In genomic region chr1:65581120-65581519, GRCh38 we compare ENCODE assay signal across 17 cellular contexts.
DNase-seq lines count a peak whose midpoint lies in the region; ATAC-seq, FAIRE-seq and TF ChIP-seq lines count a peak whose summit lies in the region.
"Had no signal": no experiment of that assay in that cellular context is flagged by ENCODE, and none has a peak within 500 bp of the region (broad histone marks: within the 10 kb centered on the region; RNA-seq: fewer than 3 reads in every experiment).

No MANE protein-coding gene starts in this region.

- 0 out of 2 replicates have a peak, but pooled peaks have one; percentile 13 for TF ChIP-seq RAD21 in HepG2 (CRISPR knock-in tag; IDR thresholded peaks at IDR 0.05)

- H3K4me1 ChIP-seq in HepG2 (ENCODE audit: insufficient read depth, low read length), result 0 out of 2 replicates have a peak, but pooled peaks cover 6% of the 10 kb centered on the region
- H3K4me1 ChIP-seq in vagina, result no peaks in the 10 kb centered on the region
- H3K4me1 ChIP-seq in MM.1S (ENCODE audit: low read length), result no peaks in the 10 kb centered on the region
- H3K4me1 ChIP-seq: ascending aorta; BLaER1 treated with 17β-estradiol and CSF1 and Interleukin-3, amounts not matched to agents 10 nM and 100 nM; HAP-1; prostate gland had no signal

- intact Hi-C loops in HepG2 (cut with micrococcal nuclease; ENCODE audit: unreplicated experiment) (loop anchor here (1.0 kb wide), 1 partner anchor 150 kb away; no protein-coding TSS in a partner anchor), vagina (cut with DNase I) (no loop called here)

- no peak overlapping the region for H3K27ac ChIP-seq in HepG2 (ENCODE audit: extremely low read length, insufficient read depth, low read length)
- H3K27ac ChIP-seq in vagina, result no peak overlapping the region
- H3K27ac ChIP-seq in MM.1S (ENCODE audit: low read length), result no peak overlapping the region
- H3K27ac ChIP-seq: ascending aorta; BLaER1 treated with 17β-estradiol and CSF1 and Interleukin-3, amounts not matched to agents 10 nM and 100 nM; epithelial cell of prostate; prostate gland had no signal

- H3K4me3 Mint-ChIP-seq in HFFc6, result no peak overlapping the region

- peaks cover 25% of the 10 kb centered on the region for H3K36me3 Mint-ChIP-seq in HFFc6 (ENCODE audit: low read depth)

- peak; percentile 48 for TF ChIP-seq CTCF in AG10803 (conservative IDR thresholded peaks at IDR 0.05; ENCODE audit: low read length)
- peak; percentile 59 for TF ChIP-seq CTCF in HFFc6 (IDR thresholded peaks at IDR 0.05)
- peak; percentile 55 for TF ChIP-seq CTCF in choroid plexus epithelial cell (conservative IDR thresholded peaks at IDR 0.05; ENCODE audit: low read depth, low read length)
- peak; percentile 63 for TF ChIP-seq CTCF in HepG2 (CRISPR knock-in tag; IDR thresholded peaks at IDR 0.05)
- TF ChIP-seq CTCF in vagina (IDR thresholded peaks at IDR 0.05), result no peak
- TF ChIP-seq CTCF in MM.1S (IDR thresholded peaks at IDR 0.05; ENCODE audit: low read length), result no peak

- no peaks in the 10 kb centered on the region for H3K27me3 ChIP-seq in HepG2 (ENCODE audit: control insufficient read depth in 1 of 2, insufficient read depth in 2 of 2, low read length in 2 of 2)
- H3K27me3 ChIP-seq in vagina, result no peaks in the 10 kb centered on the region
- no peaks in the 10 kb centered on the region for H3K27me3 ChIP-seq in MM.1S (replicated peaks; ENCODE audit: insufficient read depth, low read length)
- H3K27me3 ChIP-seq: ascending aorta; BLaER1 treated with 17β-estradiol and CSF1 and Interleukin-3, amounts not matched to agents 10 nM and 100 nM had no signal

- H3K27me3 Mint-ChIP-seq in HFFc6 (ENCODE audit: insufficient read depth), result no peaks in the 10 kb centered on the region

- no TSS peak for BruUV-seq in HepG2 (replicated peaks; lab: Mats Ljungman, UMichigan)

- in situ Hi-C loops in HepG2 (cut with HindIII; ENCODE audit: extremely low pct_ligation_motif_present, low pct_unique_long_range_greater_than_20kb), result no loop called here

- H3K9ac ChIP-seq in HepG2 (ENCODE audit: insufficient read depth, low read depth, low read length) (no peak overlapping the region), MM.1S (ENCODE audit: low read length) (no peak overlapping the region)
- H3K9ac ChIP-seq: BLaER1 treated with 17β-estradiol and CSF1 and Interleukin-3, amounts not matched to agents 10 nM and 100 nM had no signal

- TF ChIP-seq EP300 in HepG2 (IDR thresholded peaks at IDR 0.05; ENCODE audit: low read depth in 2 of 2, low read length in 2 of 2), result no peak
- no peak for TF ChIP-seq EP300 in HepG2 (CRISPR knock-in tag; IDR thresholded peaks at IDR 0.05; ENCODE audit: borderline replicate concordance)

- no peaks in the 10 kb centered on the region for H3K9me2 ChIP-seq in MM.1S (replicated peaks; ENCODE audit: insufficient read depth, low read length)

- TF ChIP-seq POLR2A in HepG2 (IDR thresholded peaks at IDR 0.05; ENCODE audit: insufficient read depth in 1 of 2, low read depth in 2 of 2, low read length in 2 of 2), result no peak
- no peak for TF ChIP-seq POLR2A in vagina (IDR thresholded peaks at IDR 0.05)

- no peak overlapping the region for H3K4me2 ChIP-seq in HepG2 (ENCODE audit: low read depth, low read length)
- H3K4me2 ChIP-seq in MM.1S (ENCODE audit: low read depth, low read length), result no peak overlapping the region
- H3K4me2 ChIP-seq: BLaER1 treated with 17β-estradiol and CSF1 and Interleukin-3, amounts not matched to agents 10 nM and 100 nM had no signal

- no peak overlapping the region for H3K27ac Mint-ChIP-seq in HFFc6

- no peak overlapping the region for H3K4me3 ChIP-seq in AG10803 (ENCODE audit: low read length)
- H3K4me3 ChIP-seq in choroid plexus epithelial cell (ENCODE audit: low read depth, low read length), result no peak overlapping the region
- H3K4me3 ChIP-seq in HepG2 (replicated peaks in 1 of 3; ENCODE audit: insufficient read depth in 1 of 3, low read depth in 2 of 3, low read length in 3 of 3), result no peak overlapping the region
- no peak overlapping the region for H3K4me3 ChIP-seq in vagina
- H3K4me3 ChIP-seq in MM.1S (ENCODE audit: low read length), result no peak overlapping the region
- H3K4me3 ChIP-seq: ascending aorta; BLaER1 treated with 17β-estradiol and CSF1 and Interleukin-3, amounts not matched to agents 10 nM and 100 nM; HAP-1; prostate gland had no signal

- no peaks in the 10 kb centered on the region for H3K36me3 ChIP-seq in HepG2 (replicated peaks in 1 of 2; ENCODE audit: control insufficient read depth in 1 of 2, insufficient read depth in 2 of 2, low read length in 2 of 2)
- H3K36me3 ChIP-seq in vagina, result no peaks in the 10 kb centered on the region
- H3K36me3 ChIP-seq in MM.1S (replicated peaks; ENCODE audit: insufficient read depth, low read length), result no peaks in the 10 kb centered on the region
- H3K36me3 ChIP-seq: ascending aorta; BLaER1 treated with 17β-estradiol and CSF1 and Interleukin-3, amounts not matched to agents 10 nM and 100 nM; HAP-1; prostate gland had no signal

- H3K9me3 ChIP-seq in HepG2 (ENCODE audit: low read length) (no peaks in the 10 kb centered on the region), vagina (no peaks in the 10 kb centered on the region), MM.1S (replicated peaks; ENCODE audit: insufficient read depth, low read length) (no peaks in the 10 kb centered on the region)
- H3K9me3 ChIP-seq: HAP-1, prostate gland had no signal

- FAIRE-seq in HepG2 (lab: Jason Lieb, UNC) (peak; percentile 39), GM19239 (lab: Jason Lieb, UNC) (no peak)
- FAIRE-seq: HTR-8/SVneo had no signal

- 37% methylated on average over 2 of the region's 2 CpGs for WGBS in HepG2 (ENCODE audit: low lambda C conversion rate)

- peak; percentile 75 for ATAC-seq in HepG2

- peaks cover 5% of the 10 kb centered on the region; the same call in 1 of the 2 replicates for H3K9me3 Mint-ChIP-seq in HFFc6

- no peaks in the 10 kb centered on the region for H3K4me1 Mint-ChIP-seq in HFFc6 (ENCODE audit: low read depth)

- H4K20me1 ChIP-seq in HepG2 (ENCODE audit: insufficient read depth, low read length) (no peaks in the 10 kb centered on the region), MM.1S (ENCODE audit: insufficient read depth, low read length) (no peaks in the 10 kb centered on the region)
- H4K20me1 ChIP-seq: BLaER1 treated with 17β-estradiol and CSF1 and Interleukin-3, amounts not matched to agents 10 nM and 100 nM had no signal

- H2AFZ ChIP-seq in HepG2 (ENCODE audit: low read length) (no peak overlapping the region), MM.1S (ENCODE audit: low read length) (no peak overlapping the region)

- POLR2A ChIA-PET in HepG2 (lab: Yijun Ruan, JAX), result no interaction called here

- no peaks in the 10 kb centered on the region for H3K79me2 ChIP-seq in HepG2 (ENCODE audit: insufficient read depth, low read length)
- no peaks in the 10 kb centered on the region for H3K79me2 ChIP-seq in MM.1S (ENCODE audit: low read length)

- CTCF ChIA-PET in HepG2 (lab: Yijun Ruan, JAX; ENCODE audit: low intra/inter-chr PET ratio, low total read pairs), result interaction anchor here (0.7 to 1.9 kb wide), 3 partner anchors 121 to 150 kb away, joined by 3 to 5 read pairs (median 4); no protein-coding TSS in a partner anchor

- H3F3A ChIP-seq in MM.1S (ENCODE audit: insufficient read depth, low read length), result no peaks in the 10 kb centered on the region

- DNase-seq in AG10803 (ENCODE audit: low read depth), result peak; percentile 16
- peak; percentile 15 for DNase-seq in HFFc6
- peak; percentile 33 for DNase-seq in choroid plexus epithelial cell (ENCODE audit: low read depth)
- peak; percentile 9 for DNase-seq in HepG2 (ENCODE audit: low spot score)
- no peak for DNase-seq in vagina (ENCODE audit: extremely low spot score in 2 of 2)
- DNase-seq in GM19239 (ENCODE audit: insufficient read length, low spot score), result no peak
- no peak for DNase-seq in MM.1S
- no peak for DNase-seq in NCI-H2227 treated with DMSO at 0.1 percent for 48 hours (lab: John Stamatoyannopoulos, UW)
- DNase-seq: NCI-H524; stimulated activated CD4-positive, alpha-beta T cell treated with anti-CD3 and anti-CD28 coated beads, Interleukin-2, amount 100 ng/mL, for 24 hours; T-helper 9 cell had no signal

TF ChIP-seq in HepG2, 621 proteins besides CTCF, POLR2A, EP300 and RAD21:
- TF ChIP-seq SMC3 (IDR thresholded peaks at IDR 0.05; ENCODE audit: low read length), result peak; percentile 64; the same call in 1 of the 2 replicates
- TF ChIP-seq STAG1 (CRISPR knock-in tag; IDR thresholded peaks at IDR 0.05), result peak; percentile 77
- TF ChIP-seq RFX3 (CRISPR knock-in tag; IDR thresholded peaks at IDR 0.05), result no peak

Comparison
In these comparisons a context has a peak if more than half of its experiments do, and no peak if none do; other contexts are left out.
1. DNase-seq: peak in AG10803 (single experiment), HFFc6 (single experiment), choroid plexus epithelial cell (single experiment) and HepG2 (single experiment); none in vagina (0 of 2), GM19239 (single experiment), MM.1S (single experiment) and NCI-H2227 treated with DMSO at 0.1 percent for 48 hours (single experiment).
2. CTCF ChIP-seq: peak in AG10803 (single experiment), HFFc6 (single experiment), choroid plexus epithelial cell (single experiment) and HepG2 (single experiment); none in vagina (0 of 3) and MM.1S (single experiment).